Comparison of ENCODE assay signal across 8 cellular contexts in the genomic region with DNA sequence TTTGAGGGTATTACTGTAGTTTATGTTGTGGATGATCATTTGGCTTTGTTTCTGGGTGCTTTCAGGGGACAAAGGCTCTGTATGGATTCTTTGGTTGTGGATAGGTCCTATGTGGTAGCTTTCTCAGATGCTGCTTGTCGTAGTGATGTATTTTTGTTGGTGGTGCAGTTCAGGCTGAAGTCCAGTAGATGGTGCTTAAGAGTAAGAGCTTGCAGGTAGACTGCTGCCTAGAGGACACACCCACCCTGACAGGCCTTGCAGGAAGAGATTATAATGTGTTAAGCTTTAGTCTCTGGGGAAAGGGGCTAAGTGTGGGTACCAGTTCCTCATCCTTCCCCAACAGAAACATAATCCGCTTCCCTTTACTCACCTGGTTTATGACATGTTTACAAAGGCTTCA.
DNase-seq lines count a peak whose midpoint lies in the region; ATAC-seq and TF ChIP-seq lines count a peak whose summit lies in the region.

No MANE protein-coding gene starts in this region.

- H3K27me3 ChIP-seq in aorta (ENCODE audit: control insufficient read depth in 1 of 2, insufficient read depth in 2 of 2, low read length in 1 of 2) = no peaks in the 10 kb centered on the region

- no peaks in the 10 kb centered on the region for H3K36me3 ChIP-seq in aorta (ENCODE audit: control insufficient read depth in 1 of 2, insufficient read depth in 2 of 2, low read length in 1 of 2)

- DNase-seq in GM10266 (ENCODE audit: extremely low spot score) (peak; percentile 23), NOMO-1 treated with dmso at 0.1 percent for 144 hours (lab: John Stamatoyannopoulos, UW; ENCODE audit: unreplicated experiment) (peak; percentile 51), epithelial cell of proximal tubule (ENCODE audit: low read depth) (peak; percentile 4), inferior parietal cortex (ENCODE audit: extremely low spot score) (no peak), hippocampal formation (lab: John Stamatoyannopoulos, UW) (no peak), aorta (no peak)

- WGBS in aorta, 2 donors = 78 to 81% methylated on average over 2 of the region's 2 CpGs

- TF ChIP-seq CTCF in GM10266 (IDR thresholded peaks at IDR 0.05; ENCODE audit: control insufficient read depth, insufficient read depth, low read depth, missing control alignments) = peak; percentile 42
- peak; percentile 76 for TF ChIP-seq CTCF in epithelial cell of proximal tubule (conservative IDR thresholded peaks at IDR 0.05; ENCODE audit: low read depth, low read length)

- H3K27ac ChIP-seq in aorta (ENCODE audit: low read depth in 1 of 2, low read length in 2 of 2) = no peak overlapping the region

- H3K4me3 ChIP-seq in epithelial cell of proximal tubule (ENCODE audit: low read depth, low read length) = no peak overlapping the region
- H3K4me3 ChIP-seq in aorta (ENCODE audit: low read length in 2 of 2) = no peak overlapping the region

- H3K9me3 ChIP-seq in aorta (ENCODE audit: control insufficient read depth, low read length) = no peaks in the 10 kb centered on the region

- intact Hi-C loops in aorta (cut with DNase I) = no loop called here

- peak; percentile 52 for ATAC-seq in GM19468 (IDR thresholded peaks at IDR 0.05; ENCODE audit: extremely low read depth, unreplicated experiment)
- ATAC-seq in HG03460 (IDR thresholded peaks at IDR 0.05; ENCODE audit: unreplicated experiment) = peak; percentile 65
- ATAC-seq in aorta (ENCODE audit: low FRiP score) = no peak

- H3K4me1 ChIP-seq in aorta (ENCODE audit: control insufficient read depth in 1 of 2, insufficient read depth in 2 of 2, low read length in 2 of 2) = no peaks in the 10 kb centered on the region

Comparison
In these comparisons a context has a peak if more than half of its experiments do, and no peak if none do; other contexts are left out.
1. DNase-seq: peak in GM10266 (single experiment), NOMO-1 treated with dmso at 0.1 percent for 144 hours (single experiment) and epithelial cell of proximal tubule (single experiment); none in inferior parietal cortex (single experiment), hippocampal formation (0 of 2) and aorta (0 of 2).